1 cellular context compared by ENCODE assay signal in genomic region chr11:802693-803466, GRCh38.
TF ChIP-seq lines count a peak whose summit lies in the region.

No MANE protein-coding gene starts in this region.

TF ChIP-seq in HCT116, 20 proteins besides CTCF, POLR2A, EP300 and RAD21 (continued from another document):
- TF ChIP-seq, protein P1, sequence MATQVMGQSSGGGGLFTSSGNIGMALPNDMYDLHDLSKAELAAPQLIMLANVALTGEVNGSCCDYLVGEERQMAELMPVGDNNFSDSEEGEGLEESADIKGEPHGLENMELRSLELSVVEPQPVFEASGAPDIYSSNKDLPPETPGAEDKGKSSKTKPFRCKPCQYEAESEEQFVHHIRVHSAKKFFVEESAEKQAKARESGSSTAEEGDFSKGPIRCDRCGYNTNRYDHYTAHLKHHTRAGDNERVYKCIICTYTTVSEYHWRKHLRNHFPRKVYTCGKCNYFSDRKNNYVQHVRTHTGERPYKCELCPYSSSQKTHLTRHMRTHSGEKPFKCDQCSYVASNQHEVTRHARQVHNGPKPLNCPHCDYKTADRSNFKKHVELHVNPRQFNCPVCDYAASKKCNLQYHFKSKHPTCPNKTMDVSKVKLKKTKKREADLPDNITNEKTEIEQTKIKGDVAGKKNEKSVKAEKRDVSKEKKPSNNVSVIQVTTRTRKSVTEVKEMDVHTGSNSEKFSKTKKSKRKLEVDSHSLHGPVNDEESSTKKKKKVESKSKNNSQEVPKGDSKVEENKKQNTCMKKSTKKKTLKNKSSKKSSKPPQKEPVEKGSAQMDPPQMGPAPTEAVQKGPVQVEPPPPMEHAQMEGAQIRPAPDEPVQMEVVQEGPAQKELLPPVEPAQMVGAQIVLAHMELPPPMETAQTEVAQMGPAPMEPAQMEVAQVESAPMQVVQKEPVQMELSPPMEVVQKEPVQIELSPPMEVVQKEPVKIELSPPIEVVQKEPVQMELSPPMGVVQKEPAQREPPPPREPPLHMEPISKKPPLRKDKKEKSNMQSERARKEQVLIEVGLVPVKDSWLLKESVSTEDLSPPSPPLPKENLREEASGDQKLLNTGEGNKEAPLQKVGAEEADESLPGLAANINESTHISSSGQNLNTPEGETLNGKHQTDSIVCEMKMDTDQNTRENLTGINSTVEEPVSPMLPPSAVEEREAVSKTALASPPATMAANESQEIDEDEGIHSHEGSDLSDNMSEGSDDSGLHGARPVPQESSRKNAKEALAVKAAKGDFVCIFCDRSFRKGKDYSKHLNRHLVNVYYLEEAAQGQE (IDR thresholded peaks at IDR 0.05; ENCODE audit: low read depth) = no peak
- TF ChIP-seq FOSL1 (IDR thresholded peaks at IDR 0.05; ENCODE audit: low read depth) (no peak), EGR1 (IDR thresholded peaks at IDR 0.05; ENCODE audit: low read depth) (no peak), ZNF274 (IDR thresholded peaks at IDR 0.05; ENCODE audit: low read depth, low read length) (no peak)
TF ChIP-seq in HCT116: peak in this region for 0.
